ENCODE assay signal across 25 cellular contexts in genomic region chr4:173410106-173410505, GRCh38. TPM values are rescaled to one million over a fixed set of nuclear protein-coding genes. Genes with fewer than 3 reads are reported as not detected.
DNase-seq lines count a peak whose midpoint lies in the region; ATAC-seq and TF ChIP-seq lines count a peak whose summit lies in the region.
"Had no signal": no experiment of that assay in that cellular context is flagged by ENCODE, and none has a peak within 500 bp of the region (broad histone marks: within the 10 kb centered on the region; RNA-seq: fewer than 3 reads in every experiment).

No MANE protein-coding gene starts in this region.

- H3K79me1 ChIP-seq in H9 (ENCODE audit: insufficient read depth, low read depth, low read length, poor library complexity, severe bottlenecking), result no peaks in the 10 kb centered on the region

- no peak overlapping the region for H2BK12ac ChIP-seq in H9 (ENCODE audit: insufficient read length, low read depth, low read length)

- H3K9me2 ChIP-seq in PC-9 (ENCODE audit: insufficient read depth), result no peaks in the 10 kb centered on the region

- POLR2A ChIA-PET in PC-9 (lab: Charles Lee; ENCODE audit: unreplicated experiment), result no interaction called here

- no peaks in the 10 kb centered on the region for H3K79me2 ChIP-seq in PC-9 (ENCODE audit: low read depth)
- no peaks in the 10 kb centered on the region for H3K79me2 ChIP-seq in H9 (ENCODE audit: insufficient read depth, low read length)

- H3K9me3 ChIP-seq in PC-9 (ENCODE audit: insufficient read depth, low read depth), result no peaks in the 10 kb centered on the region
- no peaks in the 10 kb centered on the region for H3K9me3 ChIP-seq in H9 (ENCODE audit: control insufficient read depth, low read depth, low read length)
- H3K9me3 ChIP-seq: mucosa of descending colon, Peyer's patch had no signal

- peaks cover 7% of the 10 kb centered on the region; the same call in 1 of the 2 replicates for H3F3A ChIP-seq in PC-9 (ENCODE audit: insufficient read depth, low read depth)

- H4K20me1 ChIP-seq in PC-9 (ENCODE audit: insufficient read depth) (no peaks in the 10 kb centered on the region), H9 (ENCODE audit: control insufficient read depth, insufficient read depth, insufficient read length) (no peaks in the 10 kb centered on the region)

- no peak overlapping the region for H3K18ac ChIP-seq in H9 (ENCODE audit: insufficient read length, low read depth, low read length)

- H2AK5ac ChIP-seq in H9 (ENCODE audit: insufficient read length, low read length), result no peak overlapping the region

- H3K36me3 ChIP-seq in PC-9 (ENCODE audit: low read depth), result no peaks in the 10 kb centered on the region
- H3K36me3 ChIP-seq: neural progenitor cell, Peyer's patch had no signal

- no peak overlapping the region for H2BK20ac ChIP-seq in H9 (ENCODE audit: low read depth, low read length, poor library complexity, severe bottlenecking)

- no CpG with 5 or more reads among the region's 2 CpGs for WGBS in H9 (ENCODE audit: extremely low coverage, insufficient read length, low lambda C conversion rate)

- no peaks in the 10 kb centered on the region for H3K27me3 Mint-ChIP-seq in H9 (ENCODE audit: low read depth)
- H3K27me3 Mint-ChIP-seq: CD4-positive, CD25-positive, alpha-beta regulatory T cell; effector memory CD8-positive, alpha-beta T cell had no signal

- no peak overlapping the region for H3K4ac ChIP-seq in H9 (ENCODE audit: low read depth, low read length)

- no peak overlapping the region for H3K27ac Mint-ChIP-seq in H9
- H3K27ac Mint-ChIP-seq: effector memory CD8-positive, alpha-beta T cell; GM23338; neural progenitor cell had no signal

- no peaks in the 10 kb centered on the region for H3K36me3 Mint-ChIP-seq in H9 (ENCODE audit: insufficient read depth in 1 of 3, low read depth in 3 of 3)

- no peak overlapping the region for H3K4me2 ChIP-seq in PC-9
- H3K4me2 ChIP-seq in H9 (ENCODE audit: insufficient read depth, insufficient read length, low read length), result no peak overlapping the region
- H3K4me2 ChIP-seq: GM23338, neural progenitor cell had no signal

- H3K4me1 Mint-ChIP-seq in H9, result no peaks in the 10 kb centered on the region
- H3K4me1 Mint-ChIP-seq: GM23338, neural progenitor cell had no signal

- no peak overlapping the region for H4K91ac ChIP-seq in H9 (ENCODE audit: insufficient read length, low read depth, low read length)

- no peak overlapping the region for H2BK120ac ChIP-seq in H9 (ENCODE audit: low read depth, low read length, poor library complexity, severe bottlenecking)

- peaks cover 34% of the 10 kb centered on the region for H3K4me1 ChIP-seq in PC-9 (replicated peaks; ENCODE audit: insufficient read depth)
- no peaks in the 10 kb centered on the region for H3K4me1 ChIP-seq in H9 (ENCODE audit: insufficient read depth, low read length)
- H3K4me1 ChIP-seq: neural progenitor cell, Peyer's patch had no signal

- no peak overlapping the region for H4K8ac ChIP-seq in H9 (replicated peaks; ENCODE audit: insufficient read length, low read depth, low read length)

- no peak overlapping the region for H2BK5ac ChIP-seq in H9 (ENCODE audit: insufficient read length, low read length)

- H3K56ac ChIP-seq in H9 (ENCODE audit: insufficient read length, low read depth, low read length), result no peak overlapping the region

- peak in 10 of 14 donors; percentile 17 to 60 (median 40) for DNase-seq in C1 segment of cervical spinal cord (lab: John Stamatoyannopoulos, UW)
- DNase-seq in amygdala (lab: John Stamatoyannopoulos, UW), result peak in 43 of 56 donors; percentile 3 to 83 (median 36)
- DNase-seq in head of caudate nucleus, result peak in 38 of 42 donors; percentile 13 to 80 (median 58)
- DNase-seq in occipital lobe (lab: John Stamatoyannopoulos, UW), result peak; percentile 32
- DNase-seq in stimulated activated CD4-positive, alpha-beta T cell treated with anti-CD3 and anti-CD28 coated beads, Interleukin-12 subunit alpha, Interleukin-12 subunit beta, amount 100 ng/mL, for 4 hours, result no peak
- no peak for DNase-seq in PC-9
- no peak for DNase-seq in H9
- DNase-seq: activated naive CD4-positive, alpha-beta T cell treated with Interleukin-2 at 50 U/mL for 16 hours; aorta; CD4-positive, CD25-positive, alpha-beta regulatory T cell; DMS153; effector memory CD8-positive, alpha-beta T cell; mucosa of descending colon; NCI-H2081; NCI-H510A; NK-92 treated with Interleukin-12 subunit alpha and Interleukin-12 subunit beta, amount 100 ng/mL, for 24 hours; Peyer's patch had no signal

- H3K4me3 ChIP-seq in PC-9, result no peak overlapping the region
- H3K4me3 ChIP-seq: GM12878, GM23338, mucosa of descending colon, neural progenitor cell, Peyer's patch, SK-N-MC had no signal

- no peaks in the 10 kb centered on the region for H3K9me3 Mint-ChIP-seq in H9
- H3K9me3 Mint-ChIP-seq: CD4-positive, CD25-positive, alpha-beta regulatory T cell; effector memory CD8-positive, alpha-beta T cell; GM23338; neural progenitor cell had no signal

- H3K27ac ChIP-seq in PC-9, result no peak overlapping the region
- H3K27ac ChIP-seq in H9 (ENCODE audit: insufficient read length, low read depth, low read length), result no peak overlapping the region
- H3K27ac ChIP-seq: neural progenitor cell, Peyer's patch, SK-N-MC, VCaP had no signal

- no peak overlapping the region for H2AFZ ChIP-seq in PC-9
- H2AFZ ChIP-seq in H9 (ENCODE audit: low read length), result no peak overlapping the region
- H2AFZ ChIP-seq: GM23338, neural progenitor cell had no signal

- H3K27me3 ChIP-seq in PC-9 (ENCODE audit: insufficient read depth, low read depth) (no peaks in the 10 kb centered on the region), H9 (ENCODE audit: insufficient read depth, low read length) (no peaks in the 10 kb centered on the region)
- H3K27me3 ChIP-seq: neural progenitor cell, Peyer's patch had no signal

- intact Hi-C loops in head of caudate nucleus (cut with DNase I), result loop anchor here (5.0 kb wide), 1 partner anchor 38 kb away; the partner anchor contains the start of gene SAP30
- intact Hi-C loops in PC-9 (cut with micrococcal nuclease; ENCODE audit: unreplicated experiment), result no loop called here

- CTCF ChIA-PET in PC-9 (lab: Charles Lee), result no interaction called here

- no peaks in the 10 kb centered on the region for H3K23me2 ChIP-seq in H9 (ENCODE audit: insufficient read length, low read depth, low read length, poor library complexity, severe bottlenecking)

- ATAC-seq in HG03521 (IDR thresholded peaks at IDR 0.05; ENCODE audit: unreplicated experiment), result no peak
- ATAC-seq: effector memory CD8-positive, alpha-beta T cell; GM12878; GM23338 had no signal

- TF ChIP-seq CTCF in PC-9 (conservative IDR thresholded peaks at IDR 0.05) (no peak), H9 (conservative IDR thresholded peaks at IDR 0.05) (no peak)

- H2BK15ac ChIP-seq in H9 (ENCODE audit: low read depth, low read length), result no peak overlapping the region

- no peak overlapping the region for H3K14ac ChIP-seq in H9 (ENCODE audit: insufficient read depth, low read length)

- H3K23ac ChIP-seq in H9 (ENCODE audit: insufficient read length, low read depth, low read length), result no peak overlapping the region

- BruUV-seq in PC-9 (replicated peaks; lab: Mats Ljungman, UMichigan), result no TSS peak

- no peak overlapping the region for H3T11ph ChIP-seq in H9 (ENCODE audit: low read length)

- no peak overlapping the region for H3K4me3 Mint-ChIP-seq in H9
- H3K4me3 Mint-ChIP-seq: CD4-positive, CD25-positive, alpha-beta regulatory T cell; effector memory CD8-positive, alpha-beta T cell; GM23338; neural progenitor cell had no signal

- no peak overlapping the region for H3K9ac ChIP-seq in H9 (ENCODE audit: extremely low read depth, insufficient read length, low read length)
- H3K9ac ChIP-seq: neural progenitor cell had no signal

- no peak overlapping the region for H4K5ac ChIP-seq in H9 (ENCODE audit: insufficient read length, low read depth, low read length)

RNA-seq across cellular contexts. Expression of gene SCRG1, which starts 11.2 kb away (rescaled TPM):
- total RNA-seq in occipital lobe, result 2.8 TPM
- not detected in 2 replicates for total RNA-seq in PC-9 (2021)
- total RNA-seq in H9 (2021), result not detected in 2 replicates
- total RNA-seq: CD4-positive, CD25-positive, alpha-beta regulatory T cell; GM12878; GM23338; HT-29; Peyer's patch; T-helper 2 cell treated with Interferon-gamma antibody and Interleukin-4, amounts not matched to agents 100 ng/mL and 5 ng/mL, for 36 hours had no signal

RNA-seq across cellular contexts. Expression of gene SAP30, which starts 39.4 kb away (rescaled TPM):
- total RNA-seq in occipital lobe (24.5 TPM), PC-9 (2021) (8.0 and 11.4 TPM in 2 replicates), H9 (2021) (13.5 and 14.7 TPM in 2 replicates)

Comparison
In these comparisons a context has a peak if more than half of its experiments do, and no peak if none do; other contexts are left out.
1. DNase-seq: peak in C1 segment of cervical spinal cord (10 of 14), amygdala (43 of 56), head of caudate nucleus (38 of 42) and occipital lobe (single experiment); none in stimulated activated CD4-positive, alpha-beta T cell treated with anti-CD3 and anti-CD28 coated beads, Interleukin-12 subunit alpha, Interleukin-12 subunit beta, amount 100 ng/mL, for 4 hours (single experiment), PC-9 (0 of 2) and H9 (single experiment).